Comparison of ENCODE assay signal across 34 cellular contexts in the genomic region with DNA sequence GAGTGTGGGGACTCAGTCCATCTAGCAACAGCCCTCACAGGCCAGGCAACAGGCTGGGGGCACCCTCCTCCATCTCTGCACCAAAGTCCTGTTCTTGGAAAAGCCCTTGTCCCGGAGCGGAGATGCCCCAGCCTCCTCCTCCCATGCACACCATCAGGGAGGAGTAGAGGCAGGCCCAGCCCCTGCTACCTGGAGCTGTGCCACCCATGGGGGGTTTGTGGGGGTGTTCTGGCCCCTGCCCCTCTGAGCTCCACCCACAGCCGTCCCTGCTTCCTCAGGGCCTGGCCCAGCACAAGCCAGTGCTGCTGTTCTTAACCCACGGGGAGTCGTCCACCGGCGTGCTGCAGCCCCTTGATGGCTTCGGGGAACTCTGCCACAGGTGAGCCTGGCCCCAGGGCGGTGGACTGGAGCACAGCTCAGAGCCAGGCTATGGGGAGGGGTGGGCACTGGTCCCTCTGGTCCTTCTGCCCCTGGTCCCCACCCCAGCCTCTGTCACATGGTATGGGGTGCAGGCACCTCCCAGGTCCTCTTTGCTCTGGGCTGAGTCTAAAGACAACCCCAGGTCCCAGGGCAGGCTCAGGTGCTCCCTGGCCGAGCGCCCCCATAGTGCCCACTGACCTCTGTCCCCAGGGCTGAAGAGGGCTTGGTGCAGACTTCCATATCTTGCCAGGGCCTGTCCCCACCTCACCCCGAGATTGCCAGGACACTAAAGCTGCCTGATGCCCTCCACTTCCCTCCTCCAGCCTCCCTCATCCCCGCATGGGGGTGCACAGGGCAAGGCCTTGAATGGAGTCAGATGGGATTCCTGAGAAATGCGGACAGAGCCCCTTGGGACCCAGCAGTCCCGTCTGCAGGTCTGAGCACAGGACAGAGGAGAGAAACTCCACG. TPM values are rescaled to one million over a fixed set of nuclear protein-coding genes. Genes with fewer than 3 reads are reported as not detected.
"Had no signal": no experiment of that assay in that cellular context is flagged by ENCODE, and none has a peak within 500 bp of the region (broad histone marks: within the 10 kb centered on the region; RNA-seq: fewer than 3 reads in every experiment).

No MANE protein-coding gene starts in this region.

- H3K4me3 Mint-ChIP-seq: activated T-helper 17 cell treated with anti-CD3 and anti-CD28 coated beads, Interleukin-2, amount 50 U/mL, for 72 hours; endodermal cell; nephron; stimulated activated naive CD8-positive, alpha-beta T cell treated with anti-CD3 and anti-CD28 coated beads, Interleukin-15, Interleukin-2, amounts not matched to agents 100 ng/mL and 50 ng/mL, for 24 hours; T-helper 1 cell treated with Interleukin-12 subunit alpha and Interleukin-12 subunit beta and Interleukin-4 antibody, amounts not matched to agents 30 μg/mL and 1 μg/mL, for 36 hours had no signal

- H3K4me1 Mint-ChIP-seq: activated T-helper 17 cell treated with anti-CD3 and anti-CD28 coated beads, Interleukin-2, amount 50 U/mL, for 72 hours had no signal

- H3K9me3 ChIP-seq: esophagus muscularis mucosa, heart left ventricle, upper lobe of left lung, vagina had no signal

- H3K36me3 ChIP-seq: brain microvascular endothelial cell, esophagus muscularis mucosa, heart left ventricle, upper lobe of left lung, vagina had no signal

- H3K27me3 ChIP-seq: brain microvascular endothelial cell, heart left ventricle, upper lobe of left lung, vagina had no signal

- FAIRE-seq: astrocyte, TTC549 had no signal

- ATAC-seq: activated CD4-positive, CD25-positive, alpha-beta regulatory T cell treated with anti-CD3 and anti-CD28 coated beads, Interleukin-2, amount 50 U/mL, for 24 hours; activated T-helper 17 cell treated with anti-CD3 and anti-CD28 coated beads, Interleukin-2, amount 50 U/mL, for 72 hours; foreskin keratinocyte; right cardiac atrium had no signal

- H3K4me1 ChIP-seq: esophagus muscularis mucosa, foreskin keratinocyte, heart left ventricle, parathyroid adenoma, upper lobe of left lung, vagina had no signal

- H3K27ac Mint-ChIP-seq: activated T-helper 17 cell treated with anti-CD3 and anti-CD28 coated beads, Interleukin-2, amount 50 U/mL, for 72 hours; endodermal cell; nephron; stimulated activated naive CD8-positive, alpha-beta T cell treated with anti-CD3 and anti-CD28 coated beads, Interleukin-15, Interleukin-2, amounts not matched to agents 100 ng/mL and 50 ng/mL, for 24 hours; T-helper 1 cell treated with Interleukin-12 subunit alpha and Interleukin-12 subunit beta and Interleukin-4 antibody, amounts not matched to agents 30 μg/mL and 1 μg/mL, for 36 hours had no signal

- H3K9me3 Mint-ChIP-seq: activated T-helper 17 cell treated with anti-CD3 and anti-CD28 coated beads, Interleukin-2, amount 50 U/mL, for 72 hours; endodermal cell; nephron; stimulated activated naive CD8-positive, alpha-beta T cell treated with anti-CD3 and anti-CD28 coated beads, Interleukin-15, Interleukin-2, amounts not matched to agents 100 ng/mL and 50 ng/mL, for 24 hours; T-helper 1 cell treated with Interleukin-12 subunit alpha and Interleukin-12 subunit beta and Interleukin-4 antibody, amounts not matched to agents 30 μg/mL and 1 μg/mL, for 36 hours had no signal

- H3K27ac ChIP-seq: brain microvascular endothelial cell, esophagus muscularis mucosa, foreskin keratinocyte, heart left ventricle, parathyroid adenoma, upper lobe of left lung, vagina, VCaP had no signal

- H2AFZ ChIP-seq: parathyroid adenoma had no signal

- DNase-seq: activated CD4-positive, alpha-beta T cell treated with anti-CD3 and anti-CD28 coated beads for 48 hours; activated CD4-positive, alpha-beta T cell treated with anti-CD3 and anti-CD28 coated beads, Interleukin-2, amount 50 U/mL, for 48 hours; activated CD8-positive, alpha-beta memory T cell treated with anti-CD3 and anti-CD28 coated beads, Interleukin-2, amount 50 U/mL, for 4 hours; activated gamma-delta T cell treated with Interleukin-2 at 50 U/mL for 16 hours; activated naive CD4-positive, alpha-beta T cell treated with anti-CD3 and anti-CD28 coated beads, Interleukin-2, amount 50 U/mL, for 16 hours; activated T-cell treated with anti-CD3 and anti-CD28 coated beads, Interleukin-2, amount 50 U/mL, for 1 hour; amniotic stem cell; brain microvascular endothelial cell; endodermal cell; foreskin keratinocyte; heart left ventricle; hypothalamus; nucleus accumbens; stimulated activated CD4-positive, alpha-beta T cell treated with anti-CD3 and anti-CD28 coated beads, Interleukin-12 subunit alpha, Interleukin-12 subunit beta, amount 100 ng/mL, for 4 hours; stimulated activated CD4-positive, alpha-beta T cell treated with anti-CD3 and anti-CD28 coated beads, Interleukin-4, amount 100 ng/mL, for 1 hour; substantia nigra; T-helper 9 cell had no signal

- H3K4me3 ChIP-seq: esophagus muscularis mucosa, heart left ventricle, upper lobe of left lung, vagina had no signal

- H3K79me2 ChIP-seq: parathyroid adenoma had no signal

RNA-seq across cellular contexts. Expression of gene AGXT, which starts 2.7 kb away (rescaled TPM):
- total RNA-seq: activated CD8-positive, alpha-beta memory T cell treated with anti-CD3 and anti-CD28 coated beads for 36 hours; activated T-helper 17 cell treated with anti-CD3 and anti-CD28 coated beads, Interleukin-2, amount 50 U/mL, for 72 hours; astrocyte; esophagus muscularis mucosa; foreskin keratinocyte; heart left ventricle; lung microvascular endothelial cell; right cardiac atrium; skeletal muscle tissue; vagina had no signal
- polyA plus RNA-seq: foreskin keratinocyte had no signal

RNA-seq across cellular contexts. Expression of gene MAB21L4, which starts 24.6 kb away (rescaled TPM):
- total RNA-seq: activated CD8-positive, alpha-beta memory T cell treated with anti-CD3 and anti-CD28 coated beads for 36 hours; activated T-helper 17 cell treated with anti-CD3 and anti-CD28 coated beads, Interleukin-2, amount 50 U/mL, for 72 hours; lung microvascular endothelial cell; right cardiac atrium; skeletal muscle tissue had no signal
- polyA plus RNA-seq: right cardiac atrium had no signal

RNA-seq across cellular contexts. Expression of gene CROCC2, which starts 34.8 kb away (rescaled TPM):
- total RNA-seq: activated CD8-positive, alpha-beta memory T cell treated with anti-CD3 and anti-CD28 coated beads for 36 hours; activated T-helper 17 cell treated with anti-CD3 and anti-CD28 coated beads, Interleukin-2, amount 50 U/mL, for 72 hours; astrocyte; endodermal cell; esophagus muscularis mucosa; foreskin keratinocyte; heart left ventricle; kidney epithelial cell; lung microvascular endothelial cell had no signal
- polyA plus RNA-seq: foreskin keratinocyte, heart left ventricle, right cardiac atrium had no signal

RNA-seq across cellular contexts. Expression of gene KIF1A, which starts 51.3 kb away (rescaled TPM):
- total RNA-seq: foreskin keratinocyte had no signal
- polyA plus RNA-seq: foreskin keratinocyte had no signal
